In the genomic region with DNA sequence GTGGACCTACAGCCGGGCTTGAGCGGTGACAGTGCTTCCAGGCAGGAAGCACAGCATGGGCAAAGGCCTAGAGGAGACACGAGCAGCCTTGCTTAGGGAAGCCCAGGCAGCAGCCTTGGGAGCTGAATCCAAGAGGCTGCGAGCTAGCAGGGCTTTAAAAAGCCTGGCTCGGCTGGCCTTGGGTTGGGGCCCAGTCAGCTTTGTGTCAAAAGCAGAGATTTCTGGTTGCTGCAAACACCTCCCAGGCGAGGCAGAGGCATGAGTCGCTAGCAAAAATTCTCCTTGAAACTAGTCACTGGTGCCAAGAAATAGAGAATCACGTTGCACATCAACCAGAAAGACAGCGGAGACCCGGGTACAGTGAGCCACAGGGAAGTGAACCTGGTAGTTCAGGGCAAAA, we compare ENCODE assay signal across 13 cellular contexts. TPM values are rescaled to one million over a fixed set of nuclear protein-coding genes. Genes with fewer than 3 reads are reported as not detected.
DNase-seq lines count a peak whose midpoint lies in the region; ATAC-seq and TF ChIP-seq lines count a peak whose summit lies in the region.
"Had no signal": no experiment of that assay in that cellular context is flagged by ENCODE, and none has a peak within 500 bp of the region (broad histone marks: within the 10 kb centered on the region; RNA-seq: fewer than 3 reads in every experiment).

No MANE protein-coding gene starts in this region.

- no peak for TF ChIP-seq POLR2A in suprapubic skin (IDR thresholded peaks at IDR 0.05)

- dilution Hi-C loops in mammary epithelial cell (cut with HindIII; ENCODE audit: low sequenced_read_pairs) = no loop called here

- H3K27ac ChIP-seq in mammary epithelial cell (ENCODE audit: insufficient read depth, low read depth, low read length) (no peak overlapping the region), left lung (no peak overlapping the region), suprapubic skin (no peak overlapping the region)

- H3K4me3 ChIP-seq in mammary epithelial cell (replicated peaks in 1 of 3; ENCODE audit: insufficient read depth in 1 of 3, low read depth in 2 of 3, low read length in 3 of 3) (no peak overlapping the region), left lung (no peak overlapping the region), BE2C (ENCODE audit: low read depth, low read length) (no peak overlapping the region), suprapubic skin (no peak overlapping the region)

- H3K4me1 Mint-ChIP-seq in HFFc6 (ENCODE audit: low read depth) = peaks cover 6% of the 10 kb centered on the region; the same call in 1 of the 2 replicates

- H3K27me3 Mint-ChIP-seq in HFFc6 (ENCODE audit: insufficient read depth) = peaks cover 43% of the 10 kb centered on the region
- H3K27me3 Mint-ChIP-seq: activated naive CD8-positive, alpha-beta T cell had no signal

- peak; percentile 76 for DNase-seq in A172 (ENCODE audit: low spot score)
- DNase-seq in HFFc6 = peak; percentile 75
- peak; percentile 75 for DNase-seq in mammary epithelial cell
- DNase-seq in left lung = peak in 1 of 2 donors; percentile 52
- no peak for DNase-seq in BE2C
- DNase-seq in DMS53 treated with DMSO at 0.1 percent for 48 hours (lab: John Stamatoyannopoulos, UW; ENCODE audit: unreplicated experiment) = no peak
- no peak for DNase-seq in suprapubic skin (ENCODE audit: low spot score in 2 of 2)
- no peak for DNase-seq in NCI-H1930 (lab: John Stamatoyannopoulos, UW)
- DNase-seq: activated CD8-positive, alpha-beta memory T cell treated with anti-CD3 and anti-CD28 coated beads for 24 hours; GDM1; stimulated activated CD4-positive, alpha-beta T cell treated with anti-CD3 and anti-CD28 coated beads, Interleukin-4, amount 100 ng/mL, for 1 hour; T1000 had no signal

- H3K4me1 ChIP-seq in mammary epithelial cell (ENCODE audit: insufficient read depth, low read length) (peaks cover 10% of the 10 kb centered on the region), left lung (no peaks in the 10 kb centered on the region), BE2C (no peaks in the 10 kb centered on the region), suprapubic skin (no peaks in the 10 kb centered on the region)

- CTCF ChIA-PET in mammary epithelial cell (lab: Charles Lee; ENCODE audit: low non-redundant PET) = no interaction called here

- ATAC-seq in left lung = peak; percentile 34

- TF ChIP-seq CTCF in HFFc6 (IDR thresholded peaks at IDR 0.05) = no peak
- no peak for TF ChIP-seq CTCF in mammary epithelial cell (conservative IDR thresholded peaks at IDR 0.05 in 1 of 2, IDR thresholded peaks at IDR 0.05 in 1 of 2; ENCODE audit: extremely low read depth in 1 of 2, insufficient read depth in 1 of 2, low read depth in 1 of 2, low read length in 2 of 2)
- TF ChIP-seq CTCF in left lung (IDR thresholded peaks at IDR 0.05) = no peak
- no peak for TF ChIP-seq CTCF in BE2C (IDR thresholded peaks at IDR 0.05; ENCODE audit: low read depth, low read length)
- TF ChIP-seq CTCF in suprapubic skin (IDR thresholded peaks at IDR 0.05) = no peak

- no peak overlapping the region for H3K4me2 ChIP-seq in mammary epithelial cell (ENCODE audit: insufficient read depth, low read depth, low read length)

- no peak overlapping the region for H2AFZ ChIP-seq in mammary epithelial cell (ENCODE audit: low read depth, low read length)

- intact Hi-C loops in mammary epithelial cell (cut with micrococcal nuclease) (no loop called here), left lung (cut with DNase I) (no loop called here)

- in situ Hi-C loops in mammary epithelial cell (cut with MboI; ENCODE audit: low sequenced_read_pairs in 2 of 2) = no loop called here

- H3K9me3 ChIP-seq in mammary epithelial cell (replicated peaks; ENCODE audit: insufficient read depth, low read length) (no peaks in the 10 kb centered on the region), left lung (no peaks in the 10 kb centered on the region), BE2C (no peaks in the 10 kb centered on the region), suprapubic skin (no peaks in the 10 kb centered on the region)

- no peaks in the 10 kb centered on the region for H3K36me3 Mint-ChIP-seq in HFFc6 (ENCODE audit: low read depth)
- H3K36me3 Mint-ChIP-seq: activated naive CD8-positive, alpha-beta T cell had no signal

- 68% methylated on average over 8 of the region's 10 CpGs for WGBS in mammary epithelial cell (ENCODE audit: low coverage, missing lambda C conversion rate)
- 65% methylated on average over 10 of the region's 10 CpGs for WGBS in suprapubic skin

- BruUV-seq in mammary epithelial cell (replicated peaks; lab: Mats Ljungman, UMichigan) = no TSS peak

- H4K20me1 ChIP-seq in mammary epithelial cell (ENCODE audit: insufficient read depth, low read length) = no peaks in the 10 kb centered on the region

- no peak overlapping the region for H3K9ac ChIP-seq in mammary epithelial cell (ENCODE audit: insufficient read depth, low read length)

- H3K4me3 Mint-ChIP-seq in HFFc6 = no peak overlapping the region
- H3K4me3 Mint-ChIP-seq: activated naive CD8-positive, alpha-beta T cell had no signal

- H3K36me3 ChIP-seq in mammary epithelial cell (ENCODE audit: insufficient read depth, low read length) (no peaks in the 10 kb centered on the region), left lung (no peaks in the 10 kb centered on the region), BE2C (no peaks in the 10 kb centered on the region), suprapubic skin (no peaks in the 10 kb centered on the region)

- H3K79me2 ChIP-seq in mammary epithelial cell (ENCODE audit: insufficient read depth, low read length) = no peaks in the 10 kb centered on the region

- no peak overlapping the region for H3K27ac Mint-ChIP-seq in HFFc6
- H3K27ac Mint-ChIP-seq: activated naive CD8-positive, alpha-beta T cell had no signal

- H3K9me3 Mint-ChIP-seq in HFFc6 = no peaks in the 10 kb centered on the region

- H3K27me3 ChIP-seq in mammary epithelial cell (ENCODE audit: insufficient read depth, low read length) (peaks cover 7% of the 10 kb centered on the region), left lung (peaks cover 0 to 28% of the 10 kb centered on the region in 2 donors), BE2C (no peaks in the 10 kb centered on the region), suprapubic skin (no peaks in the 10 kb centered on the region)

- TF ChIP-seq EP300 in suprapubic skin (IDR thresholded peaks at IDR 0.05) = no peak

RNA-seq across cellular contexts. Expression of gene FGF4, which starts 16.1 kb away (rescaled TPM):
- total RNA-seq in A172 (2014; rRNA removed; shearing (Covaris generic)) = not detected in 2 replicates
- total RNA-seq in HFFc6 (2021; fragmentation: NEBNext Ultra II Directional; extraction: Animal tissue kit (Norgen Biotek cat#: 25700)) = not detected
- total RNA-seq in mammary epithelial cell (not detected), left lung (not detected), suprapubic skin (not detected)
- not detected for polyA plus RNA-seq in mammary epithelial cell
- not detected for polyA minus RNA-seq in mammary epithelial cell
- polyA plus RNA-seq in BE2C (2012; ENCODE audit: insufficient read depth, insufficient read length, low read depth) = not detected

RNA-seq across cellular contexts. Expression of gene FGF3, which starts 27.9 kb away (rescaled TPM):
- total RNA-seq in A172 (2014; rRNA removed; shearing (Covaris generic)) = 0.24 TPM in 1 of 2 replicates, not detected in the other
- not detected for total RNA-seq in HFFc6 (2021; fragmentation: NEBNext Ultra II Directional; extraction: Animal tissue kit (Norgen Biotek cat#: 25700))
- total RNA-seq in mammary epithelial cell (not detected), left lung (not detected), suprapubic skin (not detected)
- polyA plus RNA-seq in mammary epithelial cell = not detected
- not detected for polyA minus RNA-seq in mammary epithelial cell
- not detected for polyA plus RNA-seq in BE2C (2012; ENCODE audit: insufficient read depth, insufficient read length, low read depth)

Comparison
In these comparisons a context has a peak if more than half of its experiments do, and no peak if none do; other contexts are left out.
1. DNase-seq: peak in A172 (single experiment), HFFc6 (single experiment) and mammary epithelial cell (single experiment); none in BE2C (single experiment), DMS53 treated with DMSO at 0.1 percent for 48 hours (single experiment), suprapubic skin (0 of 2) and NCI-H1930 (0 of 2).